ENCODE assay signal across 34 cellular contexts in the genomic region with DNA sequence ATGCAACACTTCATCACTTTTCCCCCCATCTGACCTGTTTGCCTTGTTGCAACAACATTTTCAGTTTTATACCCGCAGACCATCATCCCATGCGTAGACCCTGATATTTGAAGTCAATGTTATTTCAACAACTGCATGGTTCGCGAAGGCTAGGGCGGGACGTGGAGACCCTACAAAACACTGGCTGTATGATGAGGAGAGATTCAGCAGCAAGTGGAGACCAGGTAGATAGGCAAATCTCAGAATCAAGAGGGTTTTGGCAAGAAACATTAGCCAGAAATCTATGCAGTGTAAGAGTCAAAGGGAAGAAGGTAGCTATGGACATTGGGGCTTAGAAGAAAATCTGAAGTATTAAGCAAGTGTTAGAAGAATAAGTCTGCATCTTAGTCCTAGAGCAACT. TPM values are rescaled to one million over a fixed set of nuclear protein-coding genes. Genes with fewer than 3 reads are reported as not detected.
DNase-seq lines count a peak whose midpoint lies in the region; ATAC-seq and TF ChIP-seq lines count a peak whose summit lies in the region.
"Had no signal": no experiment of that assay in that cellular context is flagged by ENCODE, and none has a peak within 500 bp of the region (broad histone marks: within the 10 kb centered on the region; RNA-seq: fewer than 3 reads in every experiment).

No MANE protein-coding gene starts in this region.

- ATAC-seq in CD4-positive, alpha-beta T cell (ENCODE audit: poor library complexity), result no peak
- ATAC-seq in naive thymus-derived CD8-positive, alpha-beta T cell, result no peak
- ATAC-seq in HG02610 (IDR thresholded peaks at IDR 0.05; ENCODE audit: unreplicated experiment), result no peak
- ATAC-seq: gastrocnemius medialis, left lobe of liver, Right ventricle myocardium inferior, WTC11 had no signal

- H3K36me3 ChIP-seq in SU-DHL-6 (ENCODE audit: low read length), result no peaks in the 10 kb centered on the region
- H3K36me3 ChIP-seq: cardiac muscle cell, esophagus squamous epithelium, gastrocnemius medialis, HAP-1, ovary, right atrium auricular region, thoracic aorta had no signal

- peak overlapping the region; percentile 99 for H3K4me2 ChIP-seq in SU-DHL-6 (ENCODE audit: low read depth, low read length, poor library complexity, severe bottlenecking)
- H3K4me2 ChIP-seq: hepatocyte had no signal

- no peaks in the 10 kb centered on the region for H3K27me3 ChIP-seq in CD4-positive, alpha-beta T cell (ENCODE audit: control insufficient read depth, insufficient read depth, low read length)
- H3K27me3 ChIP-seq in SU-DHL-6 (ENCODE audit: low read length), result no peaks in the 10 kb centered on the region
- H3K27me3 ChIP-seq: cardiac muscle cell, esophagus squamous epithelium, gastrocnemius medialis, hepatocyte, ovary, right atrium auricular region had no signal

- no peaks in the 10 kb centered on the region for H4K20me1 ChIP-seq in SU-DHL-6 (ENCODE audit: low read depth, low read length)

- no peak for DNase-seq in CD4-positive, alpha-beta T cell
- no peak for DNase-seq in naive thymus-derived CD8-positive, alpha-beta T cell
- no peak for DNase-seq in NCI-H146 treated with DMSO at 0.1 percent for 48 hours (lab: John Stamatoyannopoulos, UW; ENCODE audit: unreplicated experiment)
- no peak for DNase-seq in NCI-H128 (lab: John Stamatoyannopoulos, UW; ENCODE audit: unreplicated experiment)
- DNase-seq: activated CD4-positive, alpha-beta T cell treated with anti-CD3 and anti-CD28 coated beads, Interleukin-2, amount 50 U/mL, for 48 hours; activated naive CD4-positive, alpha-beta T cell treated with Interleukin-2 at 50 U/mL for 16 hours; anterior cingulate cortex; cortex of kidney; DMS153; esophagus squamous epithelium; gastrocnemius medialis; GDM1; mesendoderm; NCI-H1105 treated with DMSO at 0.1 percent for 48 hours; NCI-H446 treated with DMSO at 0.1 percent for 48 hours; OCI-M1; ovary; stimulated activated CD4-positive, alpha-beta T cell treated with anti-CD3 and anti-CD28 coated beads, Interleukin-12 subunit alpha, Interleukin-12 subunit beta, amount 100 ng/mL, for 4 hours; stimulated activated CD4-positive, alpha-beta T cell treated with anti-CD3 and anti-CD28 coated beads, Interleukin-4, amount 100 ng/mL, for 4 hours; stimulated activated naive CD4-positive, alpha-beta T cell; T1000 had no signal

- POLR2A ChIA-PET in CD4-positive, alpha-beta T cell (lab: Charles Lee), result interaction anchor here (1.1 kb wide), 1 partner anchor 42 kb away, joined by 3 read pairs; no protein-coding TSS in a partner anchor
- POLR2A ChIA-PET in naive thymus-derived CD8-positive, alpha-beta T cell (lab: Charles Lee), result no interaction called here

- H3K9me2 ChIP-seq in SU-DHL-6 (replicated peaks; ENCODE audit: insufficient read depth, low read length), result no peaks in the 10 kb centered on the region

- H3K9me3 Mint-ChIP-seq in CD4-positive, alpha-beta T cell, result no peaks in the 10 kb centered on the region
- no peaks in the 10 kb centered on the region for H3K9me3 Mint-ChIP-seq in naive thymus-derived CD8-positive, alpha-beta T cell
- H3K9me3 Mint-ChIP-seq: CD14-positive monocyte, WTC11 had no signal

- no peak overlapping the region for H3K27ac ChIP-seq in CD4-positive, alpha-beta T cell (ENCODE audit: low read depth, low read length)
- peak overlapping the region; percentile 99 for H3K27ac ChIP-seq in SU-DHL-6 (ENCODE audit: low read depth, low read length)
- H3K27ac ChIP-seq: cardiac muscle cell, esophagus squamous epithelium, gastrocnemius medialis, hepatocyte, HL-60, ovary, right atrium auricular region, thoracic aorta had no signal

- no peaks in the 10 kb centered on the region for H3K9me3 ChIP-seq in CD4-positive, alpha-beta T cell (ENCODE audit: control insufficient read depth, low read length)
- no peaks in the 10 kb centered on the region for H3K9me3 ChIP-seq in SU-DHL-6 (ENCODE audit: insufficient read depth, low read length)
- H3K9me3 ChIP-seq: esophagus squamous epithelium, gastrocnemius medialis, HAP-1, ovary, right atrium auricular region, thoracic aorta had no signal

- peaks cover 6% of the 10 kb centered on the region for H3K27me3 Mint-ChIP-seq in CD4-positive, alpha-beta T cell
- peaks cover 1 to 11% (median 3%) of the 10 kb centered on the region in 5 donors for H3K27me3 Mint-ChIP-seq in naive thymus-derived CD8-positive, alpha-beta T cell

- CTCF ChIA-PET in CD4-positive, alpha-beta T cell (lab: Charles Lee), result interaction anchor here (1.2 kb wide), 1 partner anchor 9 kb away, joined by 3 read pairs; no protein-coding TSS in a partner anchor

- intact Hi-C loops in CD4-positive, alpha-beta T cell (cut with DNase I, micrococcal nuclease), result no loop called here

- H3K4me1 Mint-ChIP-seq in CD4-positive, alpha-beta T cell (ENCODE audit: low read depth), result peaks cover 30% of the 10 kb centered on the region
- peaks cover 4 to 40% (median 25%) of the 10 kb centered on the region in 4 donors for H3K4me1 Mint-ChIP-seq in naive thymus-derived CD8-positive, alpha-beta T cell
- H3K4me1 Mint-ChIP-seq: CD14-positive monocyte had no signal

- H3F3A ChIP-seq in SU-DHL-6 (ENCODE audit: insufficient read depth), result peaks cover 94% of the 10 kb centered on the region

- H3K36me3 Mint-ChIP-seq in CD4-positive, alpha-beta T cell (ENCODE audit: low read depth), result no peaks in the 10 kb centered on the region
- no peaks in the 10 kb centered on the region for H3K36me3 Mint-ChIP-seq in naive thymus-derived CD8-positive, alpha-beta T cell
- H3K36me3 Mint-ChIP-seq: CD14-positive monocyte, WTC11 had no signal

- peak overlapping the region; percentile 69 for H3K9ac ChIP-seq in SU-DHL-6 (ENCODE audit: low read length)

- peaks cover 17% of the 10 kb centered on the region for H3K79me2 ChIP-seq in SU-DHL-6 (ENCODE audit: insufficient read depth, low read length)
- H3K79me2 ChIP-seq: hepatocyte had no signal

- TF ChIP-seq CTCF in CD4-positive, alpha-beta T cell (IDR thresholded peaks at IDR 0.05), result no peak
- no peak for TF ChIP-seq CTCF in SU-DHL-6 (IDR thresholded peaks at IDR 0.05; ENCODE audit: insufficient read depth, low read length, poor library complexity, severe bottlenecking)

- peak overlapping the region; percentile 39 for H2AFZ ChIP-seq in SU-DHL-6 (ENCODE audit: low read depth, low read length, severe bottlenecking)
- H2AFZ ChIP-seq: hepatocyte had no signal

- no peak overlapping the region for H3K4me3 Mint-ChIP-seq in CD4-positive, alpha-beta T cell
- peak overlapping the region in 4 of 10 donors; percentile 1 to 42 (median 7) for H3K4me3 Mint-ChIP-seq in naive thymus-derived CD8-positive, alpha-beta T cell
- H3K4me3 Mint-ChIP-seq: CD14-positive monocyte, WTC11 had no signal

- peak overlapping the region; percentile 5 for H3K27ac Mint-ChIP-seq in CD4-positive, alpha-beta T cell
- peak overlapping the region in 6 of 10 donors; percentile 4 to 77 (median 36) for H3K27ac Mint-ChIP-seq in naive thymus-derived CD8-positive, alpha-beta T cell
- H3K27ac Mint-ChIP-seq: CD14-positive monocyte, WTC11 had no signal

- H3K4me3 ChIP-seq in GM08714 (ENCODE audit: low read length) (peak overlapping the region; percentile 42; the same call in 1 of the 2 replicates), SU-DHL-6 (ENCODE audit: insufficient read depth, low read length, poor library complexity, severe bottlenecking) (peak overlapping the region; percentile 39)
- H3K4me3 ChIP-seq: cardiac muscle cell, esophagus squamous epithelium, gastrocnemius medialis, HAP-1, hepatocyte, ovary, right atrium auricular region, thoracic aorta had no signal

RNA-seq across cellular contexts. Expression of gene SPAG16, which starts 42.4 kb away (rescaled TPM):
- total RNA-seq in CD4-positive, alpha-beta T cell, result 1 to 10 TPM; 2.8 to 3.2 TPM
- total RNA-seq in naive thymus-derived CD8-positive, alpha-beta T cell, result 1 to 10 TPM; 8.0 to 8.3 TPM
- 10 to 100 TPM; 15.1 to 20.3 (median 17.7) TPM for polyA plus RNA-seq in naive thymus-derived CD8-positive, alpha-beta T cell
